27 cellular contexts compared by ENCODE assay signal in the genomic region with DNA sequence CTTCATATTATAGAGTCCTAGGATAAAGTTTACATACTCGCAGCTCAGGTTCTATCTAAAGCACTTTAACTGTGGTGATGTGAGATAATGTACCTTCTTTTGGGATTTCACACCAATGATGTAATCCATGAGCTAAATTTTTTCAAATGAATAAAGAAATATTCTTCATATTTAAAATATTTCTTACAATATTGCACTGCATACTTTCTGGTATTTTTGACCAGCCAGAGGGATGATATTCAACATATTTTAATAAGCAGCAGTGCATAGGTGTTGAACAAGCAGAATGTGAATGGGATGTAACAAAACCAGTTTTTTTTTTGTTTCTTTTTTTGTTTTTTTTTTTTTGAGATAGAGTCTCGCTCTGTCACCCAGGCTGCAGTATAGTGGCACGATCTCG.
"Had no signal": no experiment of that assay in that cellular context is flagged by ENCODE, and none has a peak within 500 bp of the region (broad histone marks: within the 10 kb centered on the region; RNA-seq: fewer than 3 reads in every experiment).

No MANE protein-coding gene starts in this region.

- H3K27ac ChIP-seq: colonic mucosa, epithelial cell of prostate, esophagus squamous epithelium, gastrocnemius medialis, heart right ventricle, left lung, lower lobe of right lung had no signal

- H3K9me3 Mint-ChIP-seq: effector memory CD8-positive, alpha-beta T cell had no signal

- ATAC-seq: effector memory CD8-positive, alpha-beta T cell; esophagus mucosa; gastrocnemius medialis; heart right ventricle; left cardiac atrium; left lung; left ventricle myocardium superior; lower lobe of right lung; mucosa of descending colon had no signal

- H3K4me1 ChIP-seq: colonic mucosa, esophagus squamous epithelium, gastrocnemius medialis, heart right ventricle, left lung, lower lobe of right lung had no signal

- H3K36me3 ChIP-seq: colonic mucosa, esophagus squamous epithelium, gastrocnemius medialis, heart right ventricle, left lung, lower lobe of right lung had no signal

- H3K4me1 Mint-ChIP-seq: endodermal cell had no signal

- H3K27me3 Mint-ChIP-seq: dendritic cell treated with granulocyte-macrophage colony-stimulating factor and Interleukin-4, amounts not matched to agents 40 ng/mL and 50 ng/mL, for 4 days; effector memory CD8-positive, alpha-beta T cell had no signal

- DNase-seq: colonic mucosa; cortex of kidney; effector CD8-positive, alpha-beta T cell; effector memory CD8-positive, alpha-beta T cell; endodermal cell; erythroblast; esophagus squamous epithelium; foreskin fibroblast; foreskin melanocyte; gastrocnemius medialis; glutamatergic neuron; head of caudate nucleus; heart right ventricle; hippocampal formation; left cardiac atrium; left lung; left ventricle myocardium superior; lower lobe of right lung; mesenchymal stem cell; mucosa of descending colon had no signal

- H3K9me3 ChIP-seq: colonic mucosa, esophagus squamous epithelium, gastrocnemius medialis, heart right ventricle, left lung, lower lobe of right lung, mucosa of descending colon had no signal

- H3K4me3 Mint-ChIP-seq: dendritic cell treated with granulocyte-macrophage colony-stimulating factor and Interleukin-4, amounts not matched to agents 40 ng/mL and 50 ng/mL, for 4 days; effector memory CD8-positive, alpha-beta T cell; endodermal cell; mesothelial cell of epicardium had no signal

- H3K27me3 ChIP-seq: colonic mucosa, esophagus squamous epithelium, gastrocnemius medialis, heart right ventricle, left lung had no signal

- H3K4me3 ChIP-seq: colonic mucosa, esophagus squamous epithelium, gastrocnemius medialis, heart right ventricle, left lung, lower lobe of right lung, mucosa of descending colon had no signal

- FAIRE-seq: endometrium, islet of Langerhans, keratinocyte had no signal

- H3K36me3 Mint-ChIP-seq: mesothelial cell of epicardium had no signal

- H3K27ac Mint-ChIP-seq: dendritic cell treated with granulocyte-macrophage colony-stimulating factor and Interleukin-4, amounts not matched to agents 40 ng/mL and 50 ng/mL, for 4 days; effector memory CD8-positive, alpha-beta T cell; endodermal cell; mesothelial cell of epicardium had no signal
